27 cellular contexts compared by ENCODE assay signal in the genomic region with DNA sequence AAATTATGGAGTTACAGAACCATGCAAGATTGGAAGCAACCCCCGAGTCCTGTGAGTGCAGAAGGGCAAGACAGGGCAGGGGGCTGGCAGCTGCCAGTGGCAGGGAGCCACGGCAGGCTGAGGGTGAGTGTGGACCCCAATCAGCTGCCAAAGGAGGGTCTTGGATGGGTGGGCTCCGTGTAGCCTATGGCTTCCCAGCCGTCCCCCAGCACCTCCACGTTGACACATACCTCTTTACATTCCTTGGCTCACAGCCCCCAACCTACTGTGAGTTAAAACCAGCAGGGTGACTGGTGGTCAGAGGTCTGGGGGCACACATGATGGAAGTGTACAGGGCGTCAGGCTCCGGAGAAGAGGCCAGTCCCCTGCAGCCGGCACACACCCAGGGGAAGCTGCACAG.
"Had no signal": no experiment of that assay in that cellular context is flagged by ENCODE, and none has a peak within 500 bp of the region (broad histone marks: within the 10 kb centered on the region; RNA-seq: fewer than 3 reads in every experiment).

No MANE protein-coding gene starts in this region.

- H3K9me3 ChIP-seq: ascending aorta, esophagus muscularis mucosa, gastrocnemius medialis had no signal

- H3K27ac ChIP-seq: ascending aorta, esophagus muscularis mucosa, foreskin keratinocyte, gastrocnemius medialis, VCaP had no signal

- H3K36me3 ChIP-seq: ascending aorta, esophagus muscularis mucosa, gastrocnemius medialis had no signal

- H3K4me3 ChIP-seq: ascending aorta, esophagus muscularis mucosa, gastrocnemius medialis had no signal

- H3K4me1 ChIP-seq: ascending aorta, esophagus muscularis mucosa, foreskin keratinocyte, gastrocnemius medialis had no signal

- ATAC-seq: activated naive CD4-positive, alpha-beta T cell treated with anti-CD3 and anti-CD28 coated beads, Interleukin-2, amount 50 U/mL, for 72 hours; activated T-cell treated with anti-CD3 and anti-CD28 coated beads, Interleukin-2, amount 50 U/mL, for 72 hours; effector memory CD8-positive, alpha-beta T cell; foreskin keratinocyte; gastrocnemius medialis; WTC11 had no signal

- H3K27me3 ChIP-seq: ascending aorta, foreskin keratinocyte, gastrocnemius medialis had no signal

- DNase-seq: activated CD4-positive, alpha-beta memory T cell treated with anti-CD3 and anti-CD28 coated beads, Interleukin-2, amount 10 ng/mL, durations not matched to agents 7 days and 5 days; activated CD4-positive, alpha-beta T cell treated with anti-CD3 and anti-CD28 coated beads for 1 hour; activated CD4-positive, alpha-beta T cell treated with anti-CD3 and anti-CD28 coated beads for 4 hours; activated CD4-positive, alpha-beta T cell treated with anti-CD3 and anti-CD28 coated beads, Interleukin-2, amount 10 ng/mL, durations not matched to agents 7 days and 5 days; activated CD4-positive, alpha-beta T cell treated with anti-CD3 and anti-CD28 coated beads, Interleukin-2, amount 50 U/mL, for 4 hours; activated CD8-positive, alpha-beta memory T cell treated with anti-CD3 and anti-CD28 coated beads, Interleukin-2, amount 50 U/mL, for 48 hours; activated gamma-delta T cell; activated naive CD4-positive, alpha-beta T cell; activated naive CD4-positive, alpha-beta T cell treated with anti-CD3 and anti-CD28 coated beads, Interleukin-2, amount 10 ng/mL, durations not matched to agents 7 days and 5 days; activated naive CD8-positive, alpha-beta T cell treated with anti-CD3 and anti-CD28 coated beads, Interleukin-2, amount 10 ng/mL, durations not matched to agents 7 days and 5 days; activated T-cell treated with anti-CD3 and anti-CD28 coated beads for 4 hours; activated T-cell treated with anti-CD3 and anti-CD28 coated beads, Interleukin-2, amount 50 U/mL, for 24 hours; activated T-cell treated with anti-CD3 and anti-CD28 coated beads, Interleukin-2, amount 50 U/mL, for 72 hours; caudate nucleus; cortex of kidney; dermis blood vessel endothelial cell; effector CD4-positive, alpha-beta T cell; effector memory CD8-positive, alpha-beta T cell; erythroblast; foreskin keratinocyte; gastrocnemius medialis; T-helper 2 cell had no signal
